ENCODE assay signal across 24 cellular contexts in genomic region chr20:19819149-19819548, GRCh38.
"Had no signal": no experiment of that assay in that cellular context is flagged by ENCODE, and none has a peak within 500 bp of the region (broad histone marks: within the 10 kb centered on the region; RNA-seq: fewer than 3 reads in every experiment).

No MANE protein-coding gene starts in this region.

- ATAC-seq: natural killer cell; psoas muscle; right cardiac atrium; sciatic nerve; stimulated activated effector memory CD8-positive, alpha-beta T cell treated with anti-CD3 and anti-CD28 coated beads, Interleukin-12 subunit alpha, Interleukin-12 subunit beta, amount 100 ng/mL, for 72 hours; stimulated activated naive B cell treated with anti-CD40 and anti-IgM and Interleukin-4, amounts not matched to agents 10 μg/mL and 1 μg/mL and 100 μg/mL, for 72 hours had no signal

- H3K36me3 ChIP-seq: neural progenitor cell, ovary, thoracic aorta, thyroid gland, vagina had no signal

- H3K4me3 ChIP-seq: neural progenitor cell, ovary, psoas muscle, stomach, thoracic aorta, thyroid gland, tibial nerve, upper lobe of left lung, vagina had no signal

- H3K9me3 ChIP-seq: ovary, psoas muscle, thoracic aorta, thyroid gland, upper lobe of left lung, vagina had no signal

- DNase-seq: natural killer cell; occipital lobe; ovary; posterior cingulate gyrus; psoas muscle; right cardiac atrium; small intestine; stimulated activated CD4-positive, alpha-beta T cell treated with anti-CD3 and anti-CD28 coated beads, Interleukin-15, amount 100 ng/mL, for 24 hours; stimulated activated CD4-positive, alpha-beta T cell treated with anti-CD3 and anti-CD28 coated beads, Interleukin-2, amount 100 ng/mL, for 24 hours; stimulated activated CD4-positive, alpha-beta T cell treated with anti-CD3 and anti-CD28 coated beads, Interleukin-2, amount 100 ng/mL, for 48 hours; stimulated activated CD4-positive, alpha-beta T cell treated with anti-CD3 and anti-CD28 coated beads, Interleukin-4, amount 100 ng/mL, for 24 hours; stimulated activated naive B cell treated with anti-CD40 and anti-IgM and Interleukin-4, amounts not matched to agents 10 μg/mL and 1 μg/mL and 100 μg/mL, for 72 hours; stimulated activated naive CD4-positive, alpha-beta T cell treated with Interleukin-2 at 50 U/mL for 16 hours; stomach; thyroid gland; trophoblast cell; upper lobe of left lung had no signal

- H3K27me3 ChIP-seq: neural progenitor cell, ovary, stomach, thyroid gland, tibial nerve, upper lobe of left lung, vagina had no signal

- H3K4me2 ChIP-seq: neural progenitor cell had no signal

- H3K9ac ChIP-seq: neural progenitor cell, parathyroid adenoma had no signal

- H3K27ac ChIP-seq: neural progenitor cell, ovary, parathyroid adenoma, psoas muscle, stomach, thoracic aorta, thyroid gland, tibial nerve, upper lobe of left lung, vagina had no signal

- H3K4me1 ChIP-seq: neural progenitor cell, parathyroid adenoma had no signal

- H2AFZ ChIP-seq: neural progenitor cell, parathyroid adenoma had no signal
